Comparison of ENCODE assay signal across 14 cellular contexts in genomic region chr12:87280893-87281292, GRCh38.
DNase-seq lines count a peak whose midpoint lies in the region; ATAC-seq and TF ChIP-seq lines count a peak whose summit lies in the region.
"Had no signal": no experiment of that assay in that cellular context is flagged by ENCODE, and none has a peak within 500 bp of the region (broad histone marks: within the 10 kb centered on the region; RNA-seq: fewer than 3 reads in every experiment).

No MANE protein-coding gene starts in this region.

- intact Hi-C loops in activated B cell treated with CpG ODN at 0.5 μM for 24 hours (cut with micrococcal nuclease) = loop anchor here (2.0 kb wide), 1 partner anchor 24 kb away; no protein-coding TSS in a partner anchor
- intact Hi-C loops in activated T-helper 1 cell treated with anti-CD3 and anti-CD28 coated beads, Interleukin-12 subunit alpha, Interleukin-12 subunit beta, Interleukin-2, Interleukin-4 antibody, amounts not matched to agents 30 ng/mL and 10 ng/mL and 1 ng/mL, durations not matched to agents 14 hours and 24 hours and 36 hours (cut with micrococcal nuclease) = no loop called here

- ATAC-seq in GM18861 (IDR thresholded peaks at IDR 0.05; ENCODE audit: unreplicated experiment) (peak; percentile 42), GM21717 (IDR thresholded peaks at IDR 0.05; ENCODE audit: unreplicated experiment) (peak; percentile 71), HG03095 (IDR thresholded peaks at IDR 0.05; ENCODE audit: unreplicated experiment) (peak; percentile 44), activated B cell treated with CpG ODN at 0.5 μM for 24 hours (ENCODE audit: low read depth) (peak; percentile 70)
- ATAC-seq: activated CD8-positive, alpha-beta T cell treated with anti-CD3 and anti-CD28 coated beads, Interleukin-2, amount 10 ng/mL, durations not matched to agents 7 days and 5 days; T-helper 17 cell had no signal

- POLR2A ChIA-PET in activated B cell treated with CpG ODN at 0.5 μM for 24 hours (lab: Charles Lee) = no interaction called here

- TF ChIP-seq CTCF in activated B cell treated with CpG ODN at 0.5 μM for 24 hours (IDR thresholded peaks at IDR 0.05) = no peak

- no peak for DNase-seq in activated B cell treated with CpG ODN at 0.5 μM for 24 hours
- DNase-seq in activated naive CD4-positive, alpha-beta T cell treated with anti-CD3 and anti-CD28 coated beads, Interleukin-2, amount 50 U/mL, for 16 hours = no peak
- DNase-seq in stimulated activated naive CD4-positive, alpha-beta T cell treated with Interleukin-2 at 50 U/mL for 16 hours (lab: John Stamatoyannopoulos, UW) = no peak
- no peak for DNase-seq in superior temporal gyrus (ENCODE audit: extremely low spot score)
- DNase-seq in activated T-helper 1 cell treated with anti-CD3 and anti-CD28 coated beads, Interleukin-12 subunit alpha, Interleukin-12 subunit beta, Interleukin-2, Interleukin-4 antibody, amounts not matched to agents 30 ng/mL and 10 ng/mL and 1 ng/mL, durations not matched to agents 14 hours and 24 hours and 36 hours (ENCODE audit: low spot score) = no peak
- DNase-seq: activated CD8-positive, alpha-beta T cell treated with anti-CD3 and anti-CD28 coated beads, Interleukin-2, amount 10 ng/mL, durations not matched to agents 7 days and 5 days; activated naive CD8-positive, alpha-beta T cell treated with anti-CD3 and anti-CD28 coated beads, Interleukin-2, amount 10 ng/mL, durations not matched to agents 7 days and 5 days; GF-D8; NCI-H2171 treated with DMSO at 0.1 percent for 48 hours; PC-9; T-helper 17 cell had no signal

- H3K27ac Mint-ChIP-seq in activated B cell treated with CpG ODN at 0.5 μM for 24 hours = peak overlapping the region; percentile 76
- H3K27ac Mint-ChIP-seq in activated T-helper 1 cell treated with anti-CD3 and anti-CD28 coated beads, Interleukin-12 subunit alpha, Interleukin-12 subunit beta, Interleukin-2, Interleukin-4 antibody, amounts not matched to agents 30 ng/mL and 10 ng/mL and 1 ng/mL, durations not matched to agents 14 hours and 24 hours and 36 hours = no peak overlapping the region
- H3K27ac Mint-ChIP-seq: activated CD8-positive, alpha-beta T cell treated with anti-CD3 and anti-CD28 coated beads, Interleukin-2, amount 10 ng/mL, durations not matched to agents 7 days and 5 days; activated naive CD8-positive, alpha-beta T cell treated with anti-CD3 and anti-CD28 coated beads, Interleukin-2, amount 10 ng/mL, durations not matched to agents 7 days and 5 days; T-helper 17 cell had no signal

- H3K4me1 Mint-ChIP-seq in activated B cell treated with CpG ODN at 0.5 μM for 24 hours = peaks cover 10% of the 10 kb centered on the region
- no peaks in the 10 kb centered on the region for H3K4me1 Mint-ChIP-seq in activated T-helper 1 cell treated with anti-CD3 and anti-CD28 coated beads, Interleukin-12 subunit alpha, Interleukin-12 subunit beta, Interleukin-2, Interleukin-4 antibody, amounts not matched to agents 30 ng/mL and 10 ng/mL and 1 ng/mL, durations not matched to agents 14 hours and 24 hours and 36 hours (ENCODE audit: low read depth)
- H3K4me1 Mint-ChIP-seq: activated naive CD8-positive, alpha-beta T cell treated with anti-CD3 and anti-CD28 coated beads, Interleukin-2, amount 10 ng/mL, durations not matched to agents 7 days and 5 days; T-helper 17 cell had no signal

- H3K27me3 Mint-ChIP-seq in activated B cell treated with CpG ODN at 0.5 μM for 24 hours = no peaks in the 10 kb centered on the region
- no peaks in the 10 kb centered on the region for H3K27me3 Mint-ChIP-seq in activated T-helper 1 cell treated with anti-CD3 and anti-CD28 coated beads, Interleukin-12 subunit alpha, Interleukin-12 subunit beta, Interleukin-2, Interleukin-4 antibody, amounts not matched to agents 30 ng/mL and 10 ng/mL and 1 ng/mL, durations not matched to agents 14 hours and 24 hours and 36 hours (ENCODE audit: insufficient read depth)
- H3K27me3 Mint-ChIP-seq: activated naive CD8-positive, alpha-beta T cell treated with anti-CD3 and anti-CD28 coated beads, Interleukin-2, amount 10 ng/mL, durations not matched to agents 7 days and 5 days; T-helper 17 cell had no signal

- peak overlapping the region; percentile 25 for H3K4me3 Mint-ChIP-seq in activated B cell treated with CpG ODN at 0.5 μM for 24 hours
- H3K4me3 Mint-ChIP-seq in activated T-helper 1 cell treated with anti-CD3 and anti-CD28 coated beads, Interleukin-12 subunit alpha, Interleukin-12 subunit beta, Interleukin-2, Interleukin-4 antibody, amounts not matched to agents 30 ng/mL and 10 ng/mL and 1 ng/mL, durations not matched to agents 14 hours and 24 hours and 36 hours = no peak overlapping the region
- H3K4me3 Mint-ChIP-seq: activated CD8-positive, alpha-beta T cell treated with anti-CD3 and anti-CD28 coated beads, Interleukin-2, amount 10 ng/mL, durations not matched to agents 7 days and 5 days; activated naive CD8-positive, alpha-beta T cell treated with anti-CD3 and anti-CD28 coated beads, Interleukin-2, amount 10 ng/mL, durations not matched to agents 7 days and 5 days; T-helper 17 cell had no signal

- H3K9me3 Mint-ChIP-seq in activated B cell treated with CpG ODN at 0.5 μM for 24 hours = no peaks in the 10 kb centered on the region
- no peaks in the 10 kb centered on the region for H3K9me3 Mint-ChIP-seq in activated T-helper 1 cell treated with anti-CD3 and anti-CD28 coated beads, Interleukin-12 subunit alpha, Interleukin-12 subunit beta, Interleukin-2, Interleukin-4 antibody, amounts not matched to agents 30 ng/mL and 10 ng/mL and 1 ng/mL, durations not matched to agents 14 hours and 24 hours and 36 hours
- H3K9me3 Mint-ChIP-seq: activated naive CD8-positive, alpha-beta T cell treated with anti-CD3 and anti-CD28 coated beads, Interleukin-2, amount 10 ng/mL, durations not matched to agents 7 days and 5 days had no signal

- CTCF ChIA-PET in activated B cell treated with CpG ODN at 0.5 μM for 24 hours (lab: Charles Lee) = no interaction called here

- H3K36me3 Mint-ChIP-seq in activated B cell treated with CpG ODN at 0.5 μM for 24 hours (ENCODE audit: low read depth) = no peaks in the 10 kb centered on the region
- no peaks in the 10 kb centered on the region for H3K36me3 Mint-ChIP-seq in activated T-helper 1 cell treated with anti-CD3 and anti-CD28 coated beads, Interleukin-12 subunit alpha, Interleukin-12 subunit beta, Interleukin-2, Interleukin-4 antibody, amounts not matched to agents 30 ng/mL and 10 ng/mL and 1 ng/mL, durations not matched to agents 14 hours and 24 hours and 36 hours (ENCODE audit: low read depth)
- H3K36me3 Mint-ChIP-seq: activated naive CD8-positive, alpha-beta T cell treated with anti-CD3 and anti-CD28 coated beads, Interleukin-2, amount 10 ng/mL, durations not matched to agents 7 days and 5 days had no signal
